ENCODE assay signal across 8 cellular contexts in the genomic region with DNA sequence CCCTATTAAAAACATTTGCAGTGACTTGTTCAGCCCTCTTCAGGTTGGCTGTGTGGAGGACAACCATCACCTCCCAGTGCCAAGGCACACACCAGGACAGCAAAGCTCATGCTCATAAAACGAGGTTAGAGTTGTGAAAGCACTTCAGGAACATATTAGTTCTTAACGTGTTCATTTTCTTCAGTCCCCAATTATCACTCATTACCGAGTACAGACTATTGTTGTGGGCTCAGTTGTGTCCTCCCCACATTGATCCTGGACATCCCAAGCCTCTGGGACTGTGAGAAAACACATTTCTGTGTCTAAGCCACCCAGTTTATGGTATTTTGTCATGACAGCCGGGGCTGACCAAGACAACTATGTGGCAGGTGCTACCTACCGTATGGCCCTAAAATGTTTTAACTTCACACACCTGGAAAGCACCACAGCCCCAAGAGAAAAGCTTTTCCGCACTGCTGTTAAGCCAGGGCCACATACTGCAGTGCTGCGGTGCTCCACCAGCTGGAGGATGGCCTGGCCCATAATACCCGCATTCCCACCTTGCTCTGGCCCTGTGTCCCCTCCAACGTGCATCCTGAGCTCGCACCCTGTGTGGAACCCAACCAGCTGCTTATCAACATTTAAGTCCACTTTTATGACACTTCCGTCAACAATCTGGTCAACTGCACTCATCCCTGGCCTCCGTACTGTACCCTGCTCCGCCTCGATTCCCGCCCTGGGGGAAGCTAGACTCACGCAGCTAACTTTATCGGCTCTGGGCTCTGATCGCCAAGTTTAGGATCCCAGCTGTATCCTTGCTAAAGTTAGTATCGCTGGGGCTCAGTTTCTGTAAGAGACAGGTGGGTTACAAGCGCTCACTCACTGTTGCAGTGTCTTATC.
DNase-seq lines count a peak whose midpoint lies in the region; ATAC-seq, FAIRE-seq and TF ChIP-seq lines count a peak whose summit lies in the region.
"Not testable (repeated sequence)": the region's sequence is repeated elsewhere in the genome, so short reads cannot be mapped to it uniquely, and the experiment has no call there.

No MANE protein-coding gene starts in this region.

- peak; percentile 69 for DNase-seq in activated CD8-positive, alpha-beta memory T cell treated with anti-CD3 and anti-CD28 coated beads, Interleukin-2, amount 50 U/mL, for 48 hours
- DNase-seq in HepG2 (ENCODE audit: low spot score): not testable (repeated sequence)

- not testable (repeated sequence) for H3K9me2 ChIP-seq in Loucy (replicated peaks; ENCODE audit: low read depth, low read length)

- TF ChIP-seq POLR2A in HepG2 (IDR thresholded peaks at IDR 0.05; ENCODE audit: insufficient read depth in 1 of 2, low read depth in 2 of 2, low read length in 2 of 2): not testable (repeated sequence)

- peaks cover 21% of the 10 kb centered on the region for H3K79me2 ChIP-seq in Loucy (ENCODE audit: insufficient read depth, low read length)
- H3K79me2 ChIP-seq in HepG2 (ENCODE audit: insufficient read depth, low read length): not testable (repeated sequence)

- WGBS in HepG2 (ENCODE audit: low lambda C conversion rate): 0% methylated on average over 14 of the region's 20 CpGs

- not testable (repeated sequence) for H4K20me1 ChIP-seq in BLaER1; Loucy (ENCODE audit: insufficient read depth, low read length, poor library complexity, severe bottlenecking); HepG2 (ENCODE audit: insufficient read depth, low read length)

- not testable (repeated sequence) for FAIRE-seq in HepG2 (lab: Jason Lieb, UNC)

- peaks cover 16% of the 10 kb centered on the region for H3K4me1 ChIP-seq in BLaER1
- H3K4me1 ChIP-seq in Loucy (ENCODE audit: insufficient read depth, low read length, poor library complexity, severe bottlenecking); endocrine pancreas (ENCODE audit: control insufficient read depth, insufficient read depth, low read length); HepG2 (ENCODE audit: insufficient read depth, low read length); skeletal muscle satellite cell (ENCODE audit: control insufficient read depth, insufficient read depth, low read length): not testable (repeated sequence)

- peak overlapping the region; percentile 79; the same call in 1 of the 2 replicates for H3K9ac ChIP-seq in BLaER1
- H3K9ac ChIP-seq in Loucy (ENCODE audit: low read depth, low read length, poor library complexity, severe bottlenecking): peak overlapping the region; percentile 85
- H3K9ac ChIP-seq in endocrine pancreas (ENCODE audit: control insufficient read depth, insufficient read depth, low read length): not testable (repeated sequence)
- H3K9ac ChIP-seq in HepG2 (ENCODE audit: insufficient read depth, low read depth, low read length): peak overlapping the region; percentile 69
- H3K9ac ChIP-seq in skeletal muscle satellite cell (ENCODE audit: low read depth, low read length): peak overlapping the region; percentile 78

- H3K9me3 ChIP-seq in BLaER1; Loucy (ENCODE audit: insufficient read depth, low read depth, low read length); endocrine pancreas (ENCODE audit: control insufficient read depth, low read length); HepG2 (ENCODE audit: low read length); skeletal muscle satellite cell (replicated peaks; ENCODE audit: low read length): not testable (repeated sequence)

- ATAC-seq in GM19438 (IDR thresholded peaks at IDR 0.05; ENCODE audit: low read depth, unreplicated experiment) (peak; percentile 15), HG02885 (IDR thresholded peaks at IDR 0.05; ENCODE audit: poor library complexity, unreplicated experiment) (peak; percentile 21), HepG2 (peak; percentile 70)

- not testable (repeated sequence) for TF ChIP-seq RAD21 in HepG2 (CRISPR knock-in tag; IDR thresholded peaks at IDR 0.05)

- H3K4me3 ChIP-seq in BLaER1 (peak overlapping the region; percentile 75), Loucy (ENCODE audit: low read length, poor library complexity, severe bottlenecking) (peak overlapping the region; percentile 87), endocrine pancreas (ENCODE audit: control insufficient read depth, insufficient read depth, low read length) (peak overlapping the region; percentile 5), HepG2 (replicated peaks in 1 of 3; ENCODE audit: insufficient read depth in 1 of 3, low read depth in 2 of 3, low read length in 3 of 3) (peak overlapping the region; percentile 52 to 81 (median 74); a peak in 5 of 6 replicates), skeletal muscle satellite cell (ENCODE audit: low read length) (peak overlapping the region; percentile 90)

- H3K27ac ChIP-seq in BLaER1 (peak overlapping the region; percentile 60; the same call in 1 of the 2 replicates), HepG2 (ENCODE audit: extremely low read length, insufficient read depth, low read length) (peak overlapping the region; percentile 65)

- H3F3A ChIP-seq in Loucy (ENCODE audit: low read depth): not testable (repeated sequence)

- not testable (repeated sequence) for H3K27me3 ChIP-seq in BLaER1; Loucy (ENCODE audit: insufficient read depth, low read length, poor library complexity, severe bottlenecking); endocrine pancreas (ENCODE audit: control insufficient read depth, insufficient read depth, low read length); HepG2 (ENCODE audit: control insufficient read depth in 1 of 2, insufficient read depth in 2 of 2, low read length in 2 of 2); skeletal muscle satellite cell (ENCODE audit: control insufficient read depth, insufficient read depth, low read length)

- intact Hi-C loops in HepG2 (cut with micrococcal nuclease; ENCODE audit: unreplicated experiment): not testable (repeated sequence)

- in situ Hi-C loops in HepG2 (cut with HindIII; ENCODE audit: extremely low pct_ligation_motif_present, low pct_unique_long_range_greater_than_20kb): not testable (repeated sequence)

- CTCF ChIA-PET in HepG2 (lab: Yijun Ruan, JAX; ENCODE audit: low intra/inter-chr PET ratio, low total read pairs): not testable (repeated sequence)

- POLR2A ChIA-PET in HepG2 (lab: Yijun Ruan, JAX): not testable (repeated sequence)

- H3K36me3 ChIP-seq in BLaER1; Loucy (ENCODE audit: insufficient read depth, low read length); endocrine pancreas (ENCODE audit: control insufficient read depth, insufficient read depth, low read length); HepG2 (replicated peaks in 1 of 2; ENCODE audit: control insufficient read depth in 1 of 2, insufficient read depth in 2 of 2, low read length in 2 of 2); skeletal muscle satellite cell (ENCODE audit: insufficient read depth, low read length): not testable (repeated sequence)

- H3K4me2 ChIP-seq in BLaER1 (peak overlapping the region; percentile 77), Loucy (ENCODE audit: low read depth, low read length, poor library complexity, severe bottlenecking) (peak overlapping the region; percentile 82), HepG2 (ENCODE audit: low read depth, low read length) (peak overlapping the region; percentile 71), skeletal muscle satellite cell (ENCODE audit: low read length) (peak overlapping the region; percentile 94)

- BruUV-seq in HepG2 (replicated peaks; lab: Mats Ljungman, UMichigan): not testable (repeated sequence)

- H2AFZ ChIP-seq in Loucy (ENCODE audit: low read length); HepG2 (ENCODE audit: low read length): not testable (repeated sequence)

- TF ChIP-seq CTCF in Loucy (conservative IDR thresholded peaks at IDR 0.05; ENCODE audit: low read length); HepG2 (CRISPR knock-in tag; IDR thresholded peaks at IDR 0.05): not testable (repeated sequence)

- TF ChIP-seq EP300 in HepG2 (IDR thresholded peaks at IDR 0.05; ENCODE audit: low read depth in 2 of 2, low read length in 2 of 2); HepG2 (CRISPR knock-in tag; IDR thresholded peaks at IDR 0.05; ENCODE audit: borderline replicate concordance): not testable (repeated sequence)

TF ChIP-seq in HepG2, 621 proteins besides CTCF, POLR2A, EP300 and RAD21:
- TF ChIP-seq ETV5 (CRISPR knock-in tag; IDR thresholded peaks at IDR 0.05; ENCODE audit: borderline replicate concordance): 0 out of 2 replicates have a peak, but pooled peaks have one; percentile 5
- peak; percentile 28; the same call in 1 of the 2 replicates for TF ChIP-seq ZNF263 (CRISPR knock-in tag; IDR thresholded peaks at IDR 0.05)

Comparison
In these comparisons a context has a peak if more than half of its experiments do, and no peak if none do; other contexts are left out.
1. H3K4me3 ChIP-seq: peak in every context shown above with its lines; median percentile 90 in skeletal muscle satellite cell; 87 in Loucy; 75 in BLaER1; 74 in HepG2; 5 in endocrine pancreas.
2. ATAC-seq: peak in every context shown above with its lines; median percentile 70 in HepG2; 21 in HG02885; 15 in GM19438.